In genomic region chr7:104986623-104987259, GRCh38 we compare ENCODE assay signal across 1 cellular context.
TF ChIP-seq lines count a peak whose summit lies in the region.

No MANE protein-coding gene starts in this region.

TF ChIP-seq in GM23338, 12 proteins besides CTCF, POLR2A, EP300 and RAD21 (continued from another document):
- TF ChIP-seq CREB1 (CRISPR knock-in tag; IDR thresholded peaks at IDR 0.05; ENCODE audit: low read depth) (no peak), ZNF462 (CRISPR knock-in tag; IDR thresholded peaks at IDR 0.05) (no peak)
